Comparison of ENCODE assay signal across 1 cellular context in the genomic region with DNA sequence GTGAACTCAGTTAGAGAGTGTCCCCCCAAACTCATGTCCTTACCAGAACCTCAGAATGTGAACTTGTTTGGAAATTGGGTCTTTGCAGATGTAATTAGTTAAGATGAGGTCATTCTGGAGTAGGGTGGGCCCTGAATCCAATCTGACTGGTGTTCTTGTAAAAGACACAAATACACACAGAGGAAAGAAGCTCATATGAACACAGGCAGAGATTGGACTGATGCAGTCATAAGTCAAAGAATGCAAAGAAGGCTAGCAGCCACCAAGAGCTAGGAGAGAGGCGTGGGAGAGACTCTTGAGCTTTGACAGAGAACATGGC.
TF ChIP-seq lines count a peak whose summit lies in the region.

No MANE protein-coding gene starts in this region.

TF ChIP-seq in GM23338, 12 proteins besides CTCF, POLR2A, EP300 and RAD21 (continued from another document):
- no peak for TF ChIP-seq ZNF331 (CRISPR knock-in tag; IDR thresholded peaks at IDR 0.05; ENCODE audit: low read depth)
